Comparison of ENCODE assay signal across 26 cellular contexts in genomic region chr1:107925565-107925964, GRCh38.
"Had no signal": no experiment of that assay in that cellular context is flagged by ENCODE, and none has a peak within 500 bp of the region (broad histone marks: within the 10 kb centered on the region; RNA-seq: fewer than 3 reads in every experiment).

No MANE protein-coding gene starts in this region.

- DNase-seq: dermis blood vessel endothelial cell; dorsolateral prefrontal cortex; effector CD4-positive, alpha-beta T cell; effector memory CD4-positive, alpha-beta T cell; erythroblast; esophagus squamous epithelium; foreskin fibroblast; foreskin melanocyte; gastrocnemius medialis; glutamatergic neuron; head of caudate nucleus; heart right ventricle; hippocampal formation; left cardiac atrium; left lung; left ventricle myocardium superior; lower lobe of right lung; mesenchymal stem cell; mucosa of descending colon; naive B cell had no signal

- H3K9me3 ChIP-seq: esophagus squamous epithelium, gastrocnemius medialis, heart right ventricle, left lung, lower lobe of right lung, mucosa of descending colon had no signal

- H3K27me3 ChIP-seq: esophagus squamous epithelium, gastrocnemius medialis, heart right ventricle, left lung had no signal

- ATAC-seq: esophagus mucosa, gastrocnemius medialis, heart right ventricle, left cardiac atrium, left lung, left ventricle myocardium superior, lower lobe of right lung, mucosa of descending colon had no signal

- FAIRE-seq: colon, islet of Langerhans, keratinocyte had no signal

- H3K4me1 ChIP-seq: esophagus squamous epithelium, gastrocnemius medialis, lower lobe of right lung had no signal

- H3K36me3 ChIP-seq: esophagus squamous epithelium, gastrocnemius medialis, heart right ventricle, left lung, lower lobe of right lung had no signal

- H3K27ac ChIP-seq: coronary artery, dorsolateral prefrontal cortex, epithelial cell of prostate, esophagus squamous epithelium, gastrocnemius medialis, heart right ventricle, left lung, lower lobe of right lung had no signal

- H3K4me3 ChIP-seq: coronary artery, dorsolateral prefrontal cortex, esophagus squamous epithelium, gastrocnemius medialis, heart right ventricle, left lung, lower lobe of right lung, mucosa of descending colon had no signal
